Comparison of ENCODE assay signal across 8 cellular contexts in genomic region chr2:96208144-96209010, GRCh38. TPM values are rescaled to one million over a fixed set of nuclear protein-coding genes. Genes with fewer than 3 reads are reported as not detected.
DNase-seq lines count a peak whose midpoint lies in the region; ATAC-seq, FAIRE-seq and TF ChIP-seq lines count a peak whose summit lies in the region.

Gene STARD7 (minus strand): TSS chr2:96208827. CDS start chr2:96208434, 393 bp downstream.

- H3K79me2 ChIP-seq in keratinocyte (ENCODE audit: control insufficient read depth, insufficient read depth, low read length): peaks cover 57% of the 10 kb centered on the region

- no peak for FAIRE-seq in keratinocyte (lab: Jason Lieb, UNC)

- peaks cover 2% of the 10 kb centered on the region for H3K9me1 ChIP-seq in keratinocyte (ENCODE audit: control insufficient read depth, extremely low read depth, insufficient read depth, low read length)

- no peaks in the 10 kb centered on the region for H3K9me3 ChIP-seq in keratinocyte (ENCODE audit: control insufficient read depth, low read depth, low read length)

- no peaks in the 10 kb centered on the region for H3K27me3 ChIP-seq in keratinocyte (ENCODE audit: control insufficient read depth, extremely low read depth, insufficient read depth, low read length)

- peak within 1 kb of the TSS; percentile 91 for H3K9ac ChIP-seq in keratinocyte (ENCODE audit: control insufficient read depth, extremely low read depth, insufficient read depth, low read length)

- TF ChIP-seq CTCF in keratinocyte (optimal IDR thresholded peaks at IDR 0.05 in 1 of 3, IDR thresholded peaks at IDR 0.05 in 1 of 3, conservative IDR thresholded peaks at IDR 0.05 in 1 of 3; ENCODE audit: extremely low read depth in 1 of 3, insufficient read depth in 2 of 3, low read length in 3 of 3): peak in 1 of 3 experiments; percentile 7

- peak within 1 kb of the TSS; percentile 95 for H3K4me2 ChIP-seq in keratinocyte (ENCODE audit: control insufficient read depth, extremely low read depth, insufficient read depth, low read depth, low read length)

- dilution Hi-C loops in keratinocyte (cut with MboI; ENCODE audit: extremely low pct_ligation_motif_present, low sequenced_read_pairs): no loop called here

- H4K20me1 ChIP-seq in keratinocyte (ENCODE audit: control insufficient read depth, extremely low read depth, insufficient read depth, low read length): peaks cover 2% of the 10 kb centered on the region

- peak; percentile 81 for ATAC-seq in GM19035 (IDR thresholded peaks at IDR 0.05; ENCODE audit: unreplicated experiment)
- ATAC-seq in HG03354 (IDR thresholded peaks at IDR 0.05; ENCODE audit: poor library complexity, severe bottlenecking, unreplicated experiment): peak; percentile 92

- H3K36me3 ChIP-seq in keratinocyte (ENCODE audit: control insufficient read depth in 2 of 2, extremely low read depth in 1 of 2, insufficient read depth in 2 of 2, low read length in 2 of 2): no peaks in the 10 kb centered on the region

- DNase-seq in AG20443 (ENCODE audit: low spot score) (peak; percentile 99), NCI-H460 (ENCODE audit: extremely low read depth, low read depth) (peak; percentile 97), cerebellar nuclear complex (lab: John Stamatoyannopoulos, UW) (peak; percentile 32 to 73), keratinocyte (ENCODE audit: low read depth, low spot score) (peak; percentile 84)
- DNase-seq in activated CD4-positive, CD25-positive, alpha-beta regulatory T cell treated with anti-CD3 and anti-CD28 coated beads, Interleukin-2, amount 50 U/mL, for 72 hours: peak; percentile 99
- DNase-seq in stimulated activated CD4-positive, alpha-beta T cell treated with anti-CD3 and anti-CD28 coated beads, Interleukin-15, amount 100 ng/mL, for 1 hour (ENCODE audit: low read depth in 1 of 2, low spot score in 1 of 2): peak; percentile 91 to 96

- peak within 1 kb of the TSS; percentile 70 for H2AFZ ChIP-seq in keratinocyte (ENCODE audit: control insufficient read depth, low read length)

- peak within 1 kb of the TSS; percentile 93 to 96 (median 94) for H3K4me3 ChIP-seq in keratinocyte (ENCODE audit: control insufficient read depth in 2 of 3, extremely low read depth in 1 of 3, insufficient read depth in 2 of 3, low read depth in 1 of 3, low read length in 3 of 3)

- H3K27ac ChIP-seq in keratinocyte (ENCODE audit: control insufficient read depth, insufficient read depth, low read length): peak within 1 kb of the TSS; percentile 78

- peaks cover 44% of the 10 kb centered on the region for H3K4me1 ChIP-seq in keratinocyte (ENCODE audit: control insufficient read depth, extremely low read depth, insufficient read depth, low read length)

RNA-seq across cellular contexts. Expression of gene STARD7, which starts in this region (rescaled TPM):
- 170 and 177 TPM in 2 replicates for total RNA-seq in NCI-H460 (2014; rRNA removed; shearing (Covaris generic))
- polyA plus RNA-seq in NCI-H460 (2014; cell fraction: nucleus; rRNA removed): 188 and 217 TPM in 2 replicates
- polyA plus RNA-seq in keratinocyte: 44.8 to 84.6 TPM (median 73.4 TPM) in 3 replicates
- polyA plus RNA-seq in keratinocyte (2011; ENCODE audit: low read depth): 29.8 TPM
- 55.3 and 75.9 TPM in 2 replicates for polyA plus RNA-seq in keratinocyte (2011; cell fraction: cytosol; rRNA removed)
- polyA plus RNA-seq in keratinocyte (2011; cell fraction: nucleus; rRNA removed): 50.8 and 61.7 TPM in 2 replicates
- polyA plus RNA-seq in keratinocyte (2012; ENCODE audit: low replicate concordance): 36.6 and 67.5 TPM in 2 replicates
- polyA minus RNA-seq in keratinocyte: 35.4 to 80.6 TPM (median 49.0 TPM) in 3 replicates
- 69.3 TPM for polyA minus RNA-seq in keratinocyte (2011; cell fraction: cytosol; rRNA and poly(A)+ RNA removed)
- polyA minus RNA-seq in keratinocyte (2011; cell fraction: nucleus; rRNA and poly(A)+ RNA removed): 38.5 and 64.8 TPM in 2 replicates

Comparison
In these comparisons a context has a peak if more than half of its experiments do, and no peak if none do; other contexts are left out.
1. Peak in every context shown above with its lines: DNase-seq, ATAC-seq, H3K4me3 ChIP-seq and H3K27ac ChIP-seq.